In the genomic region with DNA sequence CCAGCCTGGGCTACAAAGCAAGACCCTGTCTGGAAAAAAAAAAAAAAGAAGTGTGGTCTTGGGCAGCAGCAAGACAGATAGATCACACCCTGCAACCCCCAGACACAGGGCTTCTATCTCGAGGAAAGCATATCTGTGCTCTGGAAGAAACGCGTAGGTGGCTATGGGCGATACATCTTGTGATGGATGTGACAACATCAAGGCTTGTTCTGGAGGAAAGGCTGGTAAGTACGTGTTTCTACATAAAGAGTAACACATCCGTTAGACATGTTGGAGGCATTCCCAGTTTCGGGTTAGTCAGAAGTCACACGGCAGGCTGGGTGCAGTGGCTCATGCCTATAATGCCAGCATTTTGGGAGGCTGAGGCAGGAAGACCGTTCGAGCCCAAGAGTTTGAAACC, we compare ENCODE assay signal across 8 cellular contexts. TPM values are rescaled to one million over a fixed set of nuclear protein-coding genes. Genes with fewer than 3 reads are reported as not detected.
DNase-seq lines count a peak whose midpoint lies in the region; ATAC-seq and TF ChIP-seq lines count a peak whose summit lies in the region.

No MANE protein-coding gene starts in this region.

- H3K27me3 Mint-ChIP-seq in nephron progenitor cell (ENCODE audit: low read depth, poor library complexity), result peaks cover 9% of the 10 kb centered on the region

- H3K36me3 Mint-ChIP-seq in nephron progenitor cell (ENCODE audit: low read depth), result peaks cover 4% of the 10 kb centered on the region

- WGBS in esophagus muscularis mucosa, result 9% methylated on average over 10 of the region's 10 CpGs

- no peak for TF ChIP-seq EP300 in esophagus muscularis mucosa (IDR thresholded peaks at IDR 0.05)

- no peaks in the 10 kb centered on the region for H3K4me1 Mint-ChIP-seq in nephron progenitor cell

- no peak for TF ChIP-seq POLR2A in esophagus muscularis mucosa (IDR thresholded peaks at IDR 0.05; ENCODE audit: low read depth)

- DNase-seq in GM04503 (ENCODE audit: low read depth) (peak; percentile 91), RKO (ENCODE audit: low spot score) (peak; percentile 96), choroid plexus epithelial cell (ENCODE audit: low read depth) (peak; percentile 95), nephron progenitor cell (no peak), esophagus muscularis mucosa (ENCODE audit: extremely low spot score) (no peak)
- no peak for DNase-seq in activated CD4-positive, CD25-positive, alpha-beta regulatory T cell treated with anti-CD3 and anti-CD28 coated beads, Interleukin-2, amount 50 U/mL, for 72 hours

- H3K27ac Mint-ChIP-seq in nephron progenitor cell, result peak overlapping the region; percentile 77

- H3K9me3 Mint-ChIP-seq in nephron progenitor cell, result no peaks in the 10 kb centered on the region

- TF ChIP-seq CTCF in choroid plexus epithelial cell (conservative IDR thresholded peaks at IDR 0.05; ENCODE audit: low read depth, low read length) (no peak), nephron progenitor cell (IDR thresholded peaks at IDR 0.05) (no peak), esophagus muscularis mucosa (IDR thresholded peaks at IDR 0.05) (no peak)

- H3K9me3 ChIP-seq in esophagus muscularis mucosa, result no peaks in the 10 kb centered on the region

- ATAC-seq in GM21723 (IDR thresholded peaks at IDR 0.05; ENCODE audit: unreplicated experiment) (no peak), HG03108 (IDR thresholded peaks at IDR 0.05; ENCODE audit: unreplicated experiment) (no peak)

- H3K4me3 Mint-ChIP-seq in nephron progenitor cell, result no peak overlapping the region

- H3K4me3 ChIP-seq in choroid plexus epithelial cell (ENCODE audit: low read depth, low read length) (no peak overlapping the region), esophagus muscularis mucosa (no peak overlapping the region)

- intact Hi-C loops in esophagus muscularis mucosa (cut with DNase I), result no loop called here

- H3K4me1 ChIP-seq in esophagus muscularis mucosa, result peaks cover 7 to 13% (median 11%) of the 10 kb centered on the region in 4 donors

- H3K27me3 ChIP-seq in esophagus muscularis mucosa, result no peaks in the 10 kb centered on the region

- peak overlapping the region in 2 of 4 donors; percentile 5 to 38 for H3K27ac ChIP-seq in esophagus muscularis mucosa (replicated peaks in 1 of 4)

- peaks cover 10 to 20% (median 11%) of the 10 kb centered on the region in 4 donors for H3K36me3 ChIP-seq in esophagus muscularis mucosa

RNA-seq across cellular contexts. Expression of gene DHDH, which starts 6.6 kb away (rescaled TPM):
- under 1 TPM in 1 of 4 donors, not detected in 3; 0.57 TPM for total RNA-seq in esophagus muscularis mucosa

RNA-seq across cellular contexts. Expression of gene NUCB1, which starts 26.8 kb away (rescaled TPM):
- 100 to 1,000 TPM; 179 to 356 (median 284) TPM for total RNA-seq in esophagus muscularis mucosa

RNA-seq across cellular contexts. Expression of gene BAX, which starts 27.8 kb away (rescaled TPM):
- 10 to 100 TPM; 39.0 to 50.4 (median 42.3) TPM for total RNA-seq in esophagus muscularis mucosa

RNA-seq across cellular contexts. Expression of gene TULP2, which starts 28.4 kb away (rescaled TPM):
- total RNA-seq in esophagus muscularis mucosa, result 1 to 10 TPM in 1 of 4 donors, under 1 TPM in 3; 0.75 to 1.3 (median 0.83) TPM

RNA-seq across cellular contexts. Expression of gene FTL, which starts 38.2 kb away (rescaled TPM):
- 1,000 to 10,000 TPM; 3,246 to 4,339 (median 3,896) TPM for total RNA-seq in esophagus muscularis mucosa

Comparison
In these comparisons a context has a peak if more than half of its experiments do, and no peak if none do; other contexts are left out.
1. DNase-seq: peak in GM04503 (single experiment), RKO (single experiment) and choroid plexus epithelial cell (single experiment); none in nephron progenitor cell (single experiment), activated CD4-positive, CD25-positive, alpha-beta regulatory T cell treated with anti-CD3 and anti-CD28 coated beads, Interleukin-2, amount 50 U/mL, for 72 hours (single experiment) and esophagus muscularis mucosa (single experiment).